In genomic region chr4:73704314-73705055, GRCh38 we compare ENCODE assay signal across 8 cellular contexts. TPM values are rescaled to one million over a fixed set of nuclear protein-coding genes. Genes with fewer than 3 reads are reported as not detected.
DNase-seq lines count a peak whose midpoint lies in the region; ATAC-seq, FAIRE-seq and TF ChIP-seq lines count a peak whose summit lies in the region.

No MANE protein-coding gene starts in this region.

- H3K36me3 Mint-ChIP-seq in osteocyte (ENCODE audit: unreplicated experiment) = no peaks in the 10 kb centered on the region

- H3K4me1 Mint-ChIP-seq in osteocyte (ENCODE audit: unreplicated experiment) = peaks cover 65% of the 10 kb centered on the region

- no peaks in the 10 kb centered on the region for H3K9me3 Mint-ChIP-seq in osteocyte (ENCODE audit: unreplicated experiment)

- TF ChIP-seq POLR2A in GM12892 (IDR thresholded peaks at IDR 0.05; ENCODE audit: low read depth, low read length) = no peak

- peak overlapping the region; percentile 98 for H3K27ac Mint-ChIP-seq in osteocyte (ENCODE audit: unreplicated experiment)

- H3K4me3 Mint-ChIP-seq in osteocyte (ENCODE audit: unreplicated experiment) = no peak overlapping the region

- FAIRE-seq in GM12892 (lab: Jason Lieb, UNC) = no peak

- ATAC-seq in HG03135 (IDR thresholded peaks at IDR 0.05; ENCODE audit: unreplicated experiment) = peak; percentile 54

- TF ChIP-seq CTCF in AG09319 (IDR thresholded peaks at IDR 0.05; ENCODE audit: low read depth, low read length) = no peak
- TF ChIP-seq CTCF in fibroblast of mammary gland (conservative IDR thresholded peaks at IDR 0.05; ENCODE audit: control insufficient read depth, insufficient read depth, low read depth, low read length) = no peak
- TF ChIP-seq CTCF in osteocyte (IDR thresholded peaks at IDR 0.05) = no peak
- TF ChIP-seq CTCF in GM20000 (IDR thresholded peaks at IDR 0.05; ENCODE audit: extremely low read depth, missing control alignments) = no peak

- peak; percentile 98 for DNase-seq in AG09319 (ENCODE audit: extremely low read depth, low read depth)
- peak; percentile 90 for DNase-seq in SIG-M5 (lab: John Stamatoyannopoulos, UW)
- DNase-seq in fibroblast of mammary gland (ENCODE audit: low read depth) = peak; percentile 100
- DNase-seq in osteocyte (ENCODE audit: extremely low spot score, unreplicated experiment) = no peak
- DNase-seq in GM12892 (ENCODE audit: insufficient read length) = no peak
- DNase-seq in GM20000 (ENCODE audit: low spot score) = no peak
- no peak for DNase-seq in activated CD4-positive, alpha-beta T cell treated with anti-CD3 and anti-CD28 coated beads, Interleukin-2, amount 50 U/mL, for 48 hours

- H3K27me3 Mint-ChIP-seq in osteocyte (ENCODE audit: unreplicated experiment) = no peaks in the 10 kb centered on the region

- no peak overlapping the region for H3K4me3 ChIP-seq in fibroblast of mammary gland (ENCODE audit: control insufficient read depth, low read depth, low read length)

RNA-seq across cellular contexts. Expression of gene CXCL8, which starts 35.9 kb away (rescaled TPM):
- 32.4 and 33.5 TPM in 2 replicates for total RNA-seq in osteocyte
- polyA plus RNA-seq in GM12892 (2012; ENCODE audit: missing spikeins) = 3.1 TPM

Comparison
In these comparisons a context has a peak if more than half of its experiments do, and no peak if none do; other contexts are left out.
1. DNase-seq: peak in AG09319 (single experiment), SIG-M5 (single experiment) and fibroblast of mammary gland (single experiment); none in osteocyte (single experiment), GM12892 (single experiment), GM20000 (single experiment) and activated CD4-positive, alpha-beta T cell treated with anti-CD3 and anti-CD28 coated beads, Interleukin-2, amount 50 U/mL, for 48 hours (0 of 2).